ENCODE assay signal across 1 cellular context in the genomic region with DNA sequence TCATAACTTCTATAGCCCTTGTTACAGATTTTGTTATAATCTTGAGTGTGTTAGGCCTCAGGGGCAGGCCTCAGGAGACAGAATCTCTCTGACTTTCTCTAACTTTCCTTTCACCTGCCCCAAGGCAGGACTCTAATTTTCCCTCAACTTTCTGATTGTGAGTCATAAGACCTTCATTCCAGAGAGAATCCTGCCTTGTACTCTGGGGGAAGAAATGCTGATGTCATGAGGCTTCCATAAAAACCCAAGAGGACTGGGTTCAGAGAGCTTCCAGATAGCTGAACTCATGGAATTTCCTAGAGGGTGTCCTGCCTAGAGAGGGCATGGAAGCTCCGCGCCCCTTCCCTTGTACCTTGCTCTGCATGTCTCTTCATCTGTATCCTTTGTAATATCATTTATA.
TF ChIP-seq lines count a peak whose summit lies in the region.

No MANE protein-coding gene starts in this region.

TF ChIP-seq in WTC11, 78 proteins besides CTCF, POLR2A, EP300 and RAD21 (continued from another document):
- TF ChIP-seq, protein P1, sequence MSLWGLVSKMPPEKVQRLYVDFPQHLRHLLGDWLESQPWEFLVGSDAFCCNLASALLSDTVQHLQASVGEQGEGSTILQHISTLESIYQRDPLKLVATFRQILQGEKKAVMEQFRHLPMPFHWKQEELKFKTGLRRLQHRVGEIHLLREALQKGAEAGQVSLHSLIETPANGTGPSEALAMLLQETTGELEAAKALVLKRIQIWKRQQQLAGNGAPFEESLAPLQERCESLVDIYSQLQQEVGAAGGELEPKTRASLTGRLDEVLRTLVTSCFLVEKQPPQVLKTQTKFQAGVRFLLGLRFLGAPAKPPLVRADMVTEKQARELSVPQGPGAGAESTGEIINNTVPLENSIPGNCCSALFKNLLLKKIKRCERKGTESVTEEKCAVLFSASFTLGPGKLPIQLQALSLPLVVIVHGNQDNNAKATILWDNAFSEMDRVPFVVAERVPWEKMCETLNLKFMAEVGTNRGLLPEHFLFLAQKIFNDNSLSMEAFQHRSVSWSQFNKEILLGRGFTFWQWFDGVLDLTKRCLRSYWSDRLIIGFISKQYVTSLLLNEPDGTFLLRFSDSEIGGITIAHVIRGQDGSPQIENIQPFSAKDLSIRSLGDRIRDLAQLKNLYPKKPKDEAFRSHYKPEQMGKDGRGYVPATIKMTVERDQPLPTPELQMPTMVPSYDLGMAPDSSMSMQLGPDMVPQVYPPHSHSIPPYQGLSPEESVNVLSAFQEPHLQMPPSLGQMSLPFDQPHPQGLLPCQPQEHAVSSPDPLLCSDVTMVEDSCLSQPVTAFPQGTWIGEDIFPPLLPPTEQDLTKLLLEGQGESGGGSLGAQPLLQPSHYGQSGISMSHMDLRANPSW (CRISPR knock-in tag; conservative IDR thresholded peaks at IDR 0.05; ENCODE audit: low read depth) = no peak
- TF ChIP-seq RORB (CRISPR knock-in tag; IDR thresholded peaks at IDR 0.05) = no peak
- no peak for TF ChIP-seq ZNF423 (CRISPR knock-in tag; IDR thresholded peaks at IDR 0.05)
- no peak for TF ChIP-seq GABPB1 (CRISPR knock-in tag; IDR thresholded peaks at IDR 0.05)
- TF ChIP-seq IRF2 (CRISPR knock-in tag; IDR thresholded peaks at IDR 0.05; ENCODE audit: borderline replicate concordance, low read depth) = no peak
- no peak for TF ChIP-seq SP1 (CRISPR knock-in tag; conservative IDR thresholded peaks at IDR 0.05)
- TF ChIP-seq, protein P2, sequence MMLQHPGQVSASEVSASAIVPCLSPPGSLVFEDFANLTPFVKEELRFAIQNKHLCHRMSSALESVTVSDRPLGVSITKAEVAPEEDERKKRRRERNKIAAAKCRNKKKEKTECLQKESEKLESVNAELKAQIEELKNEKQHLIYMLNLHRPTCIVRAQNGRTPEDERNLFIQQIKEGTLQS (CRISPR knock-in tag; conservative IDR thresholded peaks at IDR 0.05) = no peak
- no peak for TF ChIP-seq TEAD1 (CRISPR knock-in tag; IDR thresholded peaks at IDR 0.05)
- TF ChIP-seq, protein P3, sequence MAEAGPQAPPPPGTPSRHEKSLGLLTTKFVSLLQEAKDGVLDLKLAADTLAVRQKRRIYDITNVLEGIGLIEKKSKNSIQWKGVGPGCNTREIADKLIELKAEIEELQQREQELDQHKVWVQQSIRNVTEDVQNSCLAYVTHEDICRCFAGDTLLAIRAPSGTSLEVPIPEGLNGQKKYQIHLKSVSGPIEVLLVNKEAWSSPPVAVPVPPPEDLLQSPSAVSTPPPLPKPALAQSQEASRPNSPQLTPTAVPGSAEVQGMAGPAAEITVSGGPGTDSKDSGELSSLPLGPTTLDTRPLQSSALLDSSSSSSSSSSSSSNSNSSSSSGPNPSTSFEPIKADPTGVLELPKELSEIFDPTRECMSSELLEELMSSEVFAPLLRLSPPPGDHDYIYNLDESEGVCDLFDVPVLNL (CRISPR knock-in tag; IDR thresholded peaks at IDR 0.05; ENCODE audit: borderline replicate concordance, low read depth) = no peak
- TF ChIP-seq MYBL2 (CRISPR knock-in tag; IDR thresholded peaks at IDR 0.05) = no peak
- TF ChIP-seq FOXJ3 (CRISPR knock-in tag; IDR thresholded peaks at IDR 0.05; ENCODE audit: borderline replicate concordance) = no peak
